In genomic region chr7:122637799-122638198, GRCh38 we compare ENCODE assay signal across 25 cellular contexts.
"Had no signal": no experiment of that assay in that cellular context is flagged by ENCODE, and none has a peak within 500 bp of the region (broad histone marks: within the 10 kb centered on the region; RNA-seq: fewer than 3 reads in every experiment).

No MANE protein-coding gene starts in this region.

- DNase-seq: activated CD4-positive, alpha-beta T cell treated with anti-CD3 and anti-CD28 coated beads for 4 hours; activated CD4-positive, CD25-positive, alpha-beta regulatory T cell; activated CD8-positive, alpha-beta memory T cell treated with anti-CD3 and anti-CD28 coated beads, Interleukin-2, amount 50 U/mL, for 4 hours; activated CD8-positive, alpha-beta T cell treated with anti-CD3 and anti-CD28 coated beads for 36 hours; activated gamma-delta T cell treated with Interleukin-2 at 50 U/mL for 16 hours; activated naive CD4-positive, alpha-beta T cell treated with anti-CD3 and anti-CD28 coated beads, Interleukin-2, amount 10 ng/mL, durations not matched to agents 7 days and 5 days; activated naive CD8-positive, alpha-beta T cell treated with anti-CD3 and anti-CD28 coated beads for 36 hours; activated T-cell treated with anti-CD3 and anti-CD28 coated beads, Interleukin-2, amount 50 U/mL, for 72 hours; Kasumi-1; KBM-7; NCI-H1105; NCI-H1436; NCI-H187; NCI-H2171; NCI-H345; NCI-H510A; NCI-H526 treated with DMSO at 0.1 percent for 48 hours; NCI-H82; Peyer's patch; Right ventricle myocardium superior; SJCRH30; SK-N-SH; T-helper 1 cell had no signal

- H3K4me1 ChIP-seq: Peyer's patch, SJCRH30 had no signal

- H3K27ac ChIP-seq: Peyer's patch, RWPE1, SJCRH30, VCaP had no signal

- H3K4me3 ChIP-seq: Peyer's patch, SJCRH30 had no signal

- H3K27me3 ChIP-seq: Peyer's patch had no signal

- H3K9me3 ChIP-seq: Peyer's patch, SJCRH30, SK-N-SH had no signal

- H3K36me3 ChIP-seq: Peyer's patch, SJCRH30 had no signal
